Comparison of ENCODE assay signal across 9 cellular contexts in genomic region chrX:29662759-29663503, GRCh38.
DNase-seq lines count a peak whose midpoint lies in the region; ATAC-seq and TF ChIP-seq lines count a peak whose summit lies in the region.
"Had no signal": no experiment of that assay in that cellular context is flagged by ENCODE, and none has a peak within 500 bp of the region (broad histone marks: within the 10 kb centered on the region; RNA-seq: fewer than 3 reads in every experiment).

No MANE protein-coding gene starts in this region.

- ATAC-seq in GM18858 (IDR thresholded peaks at IDR 0.05; ENCODE audit: unreplicated experiment) (peak; percentile 71), HG03097 (IDR thresholded peaks at IDR 0.05; ENCODE audit: low FRiP score, unreplicated experiment) (peak; percentile 80)

- TF ChIP-seq CTCF in Peyer's patch (IDR thresholded peaks at IDR 0.05), result no peak

- no peak overlapping the region for H3K4me3 ChIP-seq in Peyer's patch
- H3K4me3 ChIP-seq: lower lobe of right lung had no signal

- no peaks in the 10 kb centered on the region for H3K27me3 ChIP-seq in Peyer's patch

- no peaks in the 10 kb centered on the region for H3K9me3 ChIP-seq in Peyer's patch
- H3K9me3 ChIP-seq: lower lobe of right lung had no signal

- H3K27ac ChIP-seq in angular gyrus (ENCODE audit: low read depth, low read length) (peak overlapping the region; percentile 89), Peyer's patch (peak overlapping the region in 1 of 4 donors; percentile 12)
- H3K27ac ChIP-seq: lower lobe of right lung had no signal

- no peak for TF ChIP-seq POLR2A in Peyer's patch (IDR thresholded peaks at IDR 0.05)

- H3K36me3 ChIP-seq in Peyer's patch, result no peaks in the 10 kb centered on the region
- H3K36me3 ChIP-seq: lower lobe of right lung had no signal

- H3K4me1 ChIP-seq in Peyer's patch, result no peaks in the 10 kb centered on the region
- H3K4me1 ChIP-seq: lower lobe of right lung had no signal

- DNase-seq in midbrain (lab: John Stamatoyannopoulos, UW) (peak; percentile 53), DMS153 (lab: John Stamatoyannopoulos, UW) (no peak), Peyer's patch (no peak)
- DNase-seq in activated CD4-positive, alpha-beta T cell treated with anti-CD3 and anti-CD28 coated beads for 4 hours, result no peak
- no peak for DNase-seq in activated CD4-positive, CD25-positive, alpha-beta regulatory T cell (lab: John Stamatoyannopoulos, UW)
- DNase-seq: lower lobe of right lung had no signal
